ENCODE assay signal across 19 cellular contexts in the genomic region with DNA sequence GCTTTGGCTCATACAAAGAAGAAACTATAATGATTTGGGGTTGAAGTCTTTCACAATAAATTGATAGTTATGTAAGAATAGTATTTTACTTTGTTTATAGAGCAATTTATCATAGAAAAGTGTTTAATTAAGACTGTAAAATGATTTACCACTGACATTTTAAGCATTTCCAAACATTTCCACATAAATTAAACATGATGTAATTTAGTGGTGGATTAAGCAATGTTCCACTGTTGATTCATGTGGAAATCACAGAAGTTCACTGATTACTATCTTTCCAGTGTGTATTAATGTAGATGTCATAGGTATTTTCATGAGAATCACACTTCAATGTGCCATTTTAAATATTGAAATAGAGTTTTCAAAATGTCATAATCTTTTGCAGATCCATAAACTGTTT. TPM values are rescaled to one million over a fixed set of nuclear protein-coding genes. Genes with fewer than 3 reads are reported as not detected.
DNase-seq lines count a peak whose midpoint lies in the region; ATAC-seq and TF ChIP-seq lines count a peak whose summit lies in the region.
"Had no signal": no experiment of that assay in that cellular context is flagged by ENCODE, and none has a peak within 500 bp of the region (broad histone marks: within the 10 kb centered on the region; RNA-seq: fewer than 3 reads in every experiment).

No MANE protein-coding gene starts in this region.

- no peak overlapping the region for H3K27ac ChIP-seq in right lobe of liver
- H3K27ac ChIP-seq: gastrocnemius medialis, KMS-11, vagina had no signal

- TF ChIP-seq CTCF in right lobe of liver (IDR thresholded peaks at IDR 0.05), result no peak

- no peak for TF ChIP-seq POLR2A in right lobe of liver (IDR thresholded peaks at IDR 0.05)

- H3K36me3 ChIP-seq in right lobe of liver, result no peaks in the 10 kb centered on the region
- H3K36me3 ChIP-seq: gastrocnemius medialis, vagina had no signal

- DNase-seq in ELR (ENCODE audit: low read depth) (peak; percentile 31), RKO (ENCODE audit: low spot score) (peak; percentile 7), dedifferentiated amniotic fluid mesenchymal stem cell (ENCODE audit: extremely low spot score) (peak; percentile 25), right lobe of liver (no peak)
- DNase-seq: activated CD8-positive, alpha-beta T cell treated with anti-CD3 and anti-CD28 coated beads, Interleukin-2, amount 10 ng/mL, durations not matched to agents 7 days and 5 days; effector memory CD8-positive, alpha-beta T cell; gastrocnemius medialis; left ventricle myocardium inferior; NCI-H1105 treated with DMSO at 0.1 percent for 48 hours; NCI-H2171 treated with DMSO at 0.1 percent for 48 hours; RPMI8226; stimulated activated CD4-positive, alpha-beta T cell treated with anti-CD3 and anti-CD28 coated beads, Interleukin-4, amount 100 ng/mL, for 1 hour had no signal

- no peaks in the 10 kb centered on the region for H3K27me3 ChIP-seq in right lobe of liver
- H3K27me3 ChIP-seq: gastrocnemius medialis, vagina had no signal

- ATAC-seq in right lobe of liver (peak in 3 of 4 donors; percentile 72 to 77 (median 74)), GM21619 (IDR thresholded peaks at IDR 0.05; ENCODE audit: unreplicated experiment) (no peak), GM19324 (IDR thresholded peaks at IDR 0.05; ENCODE audit: low FRiP score, unreplicated experiment) (no peak), GM18909 (IDR thresholded peaks at IDR 0.05; ENCODE audit: poor library complexity, unreplicated experiment) (no peak), GM19455 (IDR thresholded peaks at IDR 0.05; ENCODE audit: unreplicated experiment) (no peak)
- ATAC-seq: activated CD8-positive, alpha-beta T cell treated with anti-CD3 and anti-CD28 coated beads, Interleukin-2, amount 10 ng/mL, durations not matched to agents 7 days and 5 days; effector memory CD8-positive, alpha-beta T cell; gastrocnemius medialis had no signal

- no peaks in the 10 kb centered on the region for H3K9me3 ChIP-seq in right lobe of liver
- H3K9me3 ChIP-seq: gastrocnemius medialis, left ventricle myocardium inferior, vagina had no signal

- H3K4me3 ChIP-seq in right lobe of liver, result no peak overlapping the region
- H3K4me3 ChIP-seq: gastrocnemius medialis, left ventricle myocardium inferior, vagina had no signal

- intact Hi-C loops in right lobe of liver (cut with DNase I), result no loop called here

- H3K4me1 ChIP-seq in right lobe of liver, result no peaks in the 10 kb centered on the region
- H3K4me1 ChIP-seq: vagina had no signal

RNA-seq across cellular contexts. Expression of a gene that starts 40.1 kb away (rescaled TPM):
- 10 to 100 TPM; 23.8 to 50.5 (median 36.2) TPM for total RNA-seq in right lobe of liver
- total RNA-seq: activated CD8-positive, alpha-beta T cell treated with anti-CD3 and anti-CD28 coated beads, Interleukin-2, amount 10 ng/mL, durations not matched to agents 7 days and 5 days; T-helper 1 cell treated with Interleukin-12 subunit alpha and Interleukin-12 subunit beta and Interleukin-4 antibody, amounts not matched to agents 30 ng/mL and 1 ng/mL, for 36 hours had no signal

Comparison
In these comparisons a context has a peak if more than half of its experiments do, and no peak if none do; other contexts are left out.
1. DNase-seq: peak in ELR (single experiment), RKO (single experiment) and dedifferentiated amniotic fluid mesenchymal stem cell (single experiment); none in right lobe of liver (0 of 3).
2. ATAC-seq: peak in right lobe of liver (3 of 4); none in GM21619 (single experiment), GM19324 (single experiment), GM18909 (single experiment) and GM19455 (single experiment).